In genomic region chr4:153257151-153257620, GRCh38 we compare ENCODE assay signal across 8 cellular contexts. TPM values are rescaled to one million over a fixed set of nuclear protein-coding genes. Genes with fewer than 3 reads are reported as not detected.
DNase-seq lines count a peak whose midpoint lies in the region; ATAC-seq and TF ChIP-seq lines count a peak whose summit lies in the region.

No MANE protein-coding gene starts in this region.

- DNase-seq in activated CD4-positive, alpha-beta T cell treated with anti-CD3 and anti-CD28 coated beads for 48 hours: peak; percentile 66
- DNase-seq in fibroblast of villous mesenchyme (ENCODE audit: low read depth): peak; percentile 66
- peak; percentile 80 for DNase-seq in putamen (ENCODE audit: low spot score)
- no peak for DNase-seq in mesenteric fat pad (ENCODE audit: low spot score)
- DNase-seq in NCI-H1436 (lab: John Stamatoyannopoulos, UW): no peak
- no peak for DNase-seq in NOMO-1 (lab: John Stamatoyannopoulos, UW; ENCODE audit: unreplicated experiment in 2 of 2)

- TF ChIP-seq CTCF in fibroblast of villous mesenchyme (IDR thresholded peaks at IDR 0.05; ENCODE audit: insufficient read depth, low read depth, low read length): no peak

- H3K4me3 ChIP-seq in fibroblast of villous mesenchyme (ENCODE audit: low read depth, low read length): peak overlapping the region; percentile 3

- peak; percentile 80 for ATAC-seq in GM18858 (IDR thresholded peaks at IDR 0.05; ENCODE audit: unreplicated experiment)
- ATAC-seq in HG02973 (IDR thresholded peaks at IDR 0.05; ENCODE audit: unreplicated experiment): peak; percentile 61

RNA-seq across cellular contexts. Expression of gene TRIM2, which starts 52.9 kb away (rescaled TPM):
- 35.1 and 38.0 TPM in 2 replicates for total RNA-seq in fibroblast of villous mesenchyme
- total RNA-seq in mesenteric fat pad: 17.6 TPM

Comparison
In these comparisons a context has a peak if more than half of its experiments do, and no peak if none do; other contexts are left out.
1. DNase-seq: peak in activated CD4-positive, alpha-beta T cell treated with anti-CD3 and anti-CD28 coated beads for 48 hours (single experiment), fibroblast of villous mesenchyme (single experiment) and putamen (single experiment); none in mesenteric fat pad (single experiment), NCI-H1436 (single experiment) and NOMO-1 (0 of 2).